Comparison of ENCODE assay signal across 8 cellular contexts in genomic region chr9:12659220-12659619, GRCh38. TPM values are rescaled to one million over a fixed set of nuclear protein-coding genes. Genes with fewer than 3 reads are reported as not detected.
"Had no signal": no experiment of that assay in that cellular context is flagged by ENCODE, and none has a peak within 500 bp of the region (broad histone marks: within the 10 kb centered on the region; RNA-seq: fewer than 3 reads in every experiment).

No MANE protein-coding gene starts in this region.

- H3K4me1 ChIP-seq: HAP-1 had no signal

- ATAC-seq: HCT116 had no signal

- H3K9me3 Mint-ChIP-seq: HFFc6 had no signal

- H3K9ac ChIP-seq: GM23248 had no signal

- H3K27ac Mint-ChIP-seq: HFFc6 had no signal

- H3K27ac ChIP-seq: GM23248 had no signal

- H3K9me3 ChIP-seq: HAP-1 had no signal

- H3K4me3 ChIP-seq: GM23248, HAP-1 had no signal

- H2AFZ ChIP-seq: GM23248 had no signal

- DNase-seq: GM23248, GOT3, H7, HFFc6, IMR-90 had no signal

- H3K36me3 ChIP-seq: HAP-1 had no signal

- H3K4me3 Mint-ChIP-seq: HFFc6 had no signal

RNA-seq across cellular contexts. Expression of gene TYRP1, which starts 34.0 kb away (rescaled TPM):
- total RNA-seq: GM23248, HFFc6, HT-29 had no signal
- polyA plus RNA-seq: GM23248 had no signal
